Comparison of ENCODE assay signal across 1 cellular context in the genomic region with DNA sequence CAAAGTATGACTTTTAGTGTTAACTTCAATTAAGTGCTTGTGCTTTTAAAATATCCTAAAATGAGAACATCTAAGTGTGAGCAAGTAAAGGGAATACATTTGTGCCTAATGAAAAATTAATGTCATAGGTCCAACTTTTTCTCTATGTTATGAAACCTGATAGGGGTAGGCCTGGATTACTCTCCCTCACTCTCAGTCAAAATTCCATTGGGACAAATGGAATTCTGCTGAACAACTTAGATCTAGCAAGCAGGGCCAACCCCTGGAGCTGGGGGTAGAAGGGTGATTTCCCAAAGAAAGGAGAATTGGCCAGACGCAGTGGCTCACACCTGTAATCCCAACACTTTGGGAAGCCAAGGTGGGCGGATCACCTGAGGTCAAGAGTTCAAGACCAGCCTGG.
TF ChIP-seq lines count a peak whose summit lies in the region.

No MANE protein-coding gene starts in this region.

TF ChIP-seq in IMR-90, 13 proteins besides CTCF, POLR2A, EP300 and RAD21 (continued from another document):
- TF ChIP-seq, protein P1, sequence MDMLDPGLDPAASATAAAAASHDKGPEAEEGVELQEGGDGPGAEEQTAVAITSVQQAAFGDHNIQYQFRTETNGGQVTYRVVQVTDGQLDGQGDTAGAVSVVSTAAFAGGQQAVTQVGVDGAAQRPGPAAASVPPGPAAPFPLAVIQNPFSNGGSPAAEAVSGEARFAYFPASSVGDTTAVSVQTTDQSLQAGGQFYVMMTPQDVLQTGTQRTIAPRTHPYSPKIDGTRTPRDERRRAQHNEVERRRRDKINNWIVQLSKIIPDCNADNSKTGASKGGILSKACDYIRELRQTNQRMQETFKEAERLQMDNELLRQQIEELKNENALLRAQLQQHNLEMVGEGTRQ (IDR thresholded peaks at IDR 0.05; ENCODE audit: low read depth, low read length), result no peak
- TF ChIP-seq CEBPB (IDR thresholded peaks at IDR 0.05; ENCODE audit: low read depth, low read length) (no peak), MXI1 (IDR thresholded peaks at IDR 0.05; ENCODE audit: borderline replicate concordance, low read depth, low read length) (no peak), MAZ (IDR thresholded peaks at IDR 0.05; ENCODE audit: borderline replicate concordance, low read depth, low read length) (no peak), CHD1 (IDR thresholded peaks at IDR 0.05; ENCODE audit: low read depth, low read length) (no peak), RCOR1 (IDR thresholded peaks at IDR 0.05; ENCODE audit: insufficient replicate concordance, low read length) (no peak), BHLHE40 (IDR thresholded peaks at IDR 0.05; ENCODE audit: low read depth, low read length) (no peak), SMC3 (IDR thresholded peaks at IDR 0.05; ENCODE audit: low read depth, low read length) (no peak), NFE2L2 (IDR thresholded peaks at IDR 0.05; ENCODE audit: low read depth, low read length) (no peak), RFX5 (IDR thresholded peaks at IDR 0.05; ENCODE audit: low read depth, low read length) (no peak), MAFK (IDR thresholded peaks at IDR 0.05; ENCODE audit: low read depth, low read length) (no peak)
TF ChIP-seq in IMR-90: peak in this region for 0.
